In the genomic region with DNA sequence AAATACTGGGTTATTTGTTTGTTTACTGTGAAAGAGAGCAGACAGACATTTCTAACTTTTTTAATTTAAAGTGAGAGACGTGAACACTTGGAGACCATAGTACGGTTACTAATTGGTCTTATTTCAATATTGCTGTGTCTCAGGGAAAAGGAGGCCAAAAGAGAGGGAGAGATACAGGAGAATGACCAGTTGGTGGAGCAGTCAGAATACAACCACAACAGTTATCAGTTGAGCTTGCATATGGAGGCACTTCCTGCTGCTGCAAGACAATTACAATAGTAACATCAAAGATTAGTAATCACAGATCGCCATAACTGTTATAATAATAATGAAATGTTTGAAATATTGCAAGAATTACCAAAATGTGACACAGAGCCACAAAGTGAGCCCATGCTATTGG, we compare ENCODE assay signal across 22 cellular contexts. TPM values are rescaled to one million over a fixed set of nuclear protein-coding genes. Genes with fewer than 3 reads are reported as not detected.
DNase-seq lines count a peak whose midpoint lies in the region; ATAC-seq, FAIRE-seq and TF ChIP-seq lines count a peak whose summit lies in the region.
"Had no signal": no experiment of that assay in that cellular context is flagged by ENCODE, and none has a peak within 500 bp of the region (broad histone marks: within the 10 kb centered on the region; RNA-seq: fewer than 3 reads in every experiment).

No MANE protein-coding gene starts in this region.

- no peak overlapping the region for H3K27ac ChIP-seq in K562 (ENCODE audit: extremely low read depth, low read depth, low read length)
- H3K27ac ChIP-seq in upper lobe of left lung: no peak overlapping the region
- H3K27ac ChIP-seq: epithelial cell of prostate, right atrium auricular region had no signal

- H3K4me2 ChIP-seq in K562 (ENCODE audit: insufficient read depth, low read length): no peak overlapping the region

- TF ChIP-seq RAD21 in K562 (CRISPR knock-in tag; conservative IDR thresholded peaks at IDR 0.05 in 1 of 2, IDR thresholded peaks at IDR 0.05 in 1 of 2): peak; percentile 10 to 74; a peak in 2 of 4 replicates

- peak; percentile 13 for DNase-seq in AG10803 (ENCODE audit: low read depth)
- DNase-seq in NCI-H146 (lab: John Stamatoyannopoulos, UW): peak; percentile 52
- DNase-seq in K562 (ENCODE audit: extremely low read depth in 1 of 4, low spot score in 3 of 4): peak in 1 of 4 experiments; percentile 33
- peak; percentile 14 for DNase-seq in fibroblast of pulmonary artery (ENCODE audit: low read depth)
- no peak for DNase-seq in mesenteric fat pad (ENCODE audit: low spot score)
- DNase-seq in upper lobe of left lung: no peak
- no peak for DNase-seq in SHP77 (lab: John Stamatoyannopoulos, UW)
- DNase-seq: activated CD4-positive, alpha-beta T cell treated with anti-CD3 and anti-CD28 coated beads, Interleukin-2, amount 10 ng/mL, durations not matched to agents 7 days and 5 days; C1 segment of cervical spinal cord; left cardiac atrium; mesenchymal stem cell; naive thymus-derived CD4-positive, alpha-beta T cell; NCI-H1105 treated with DMSO at 0.1 percent for 48 hours; NCI-H2107; NCI-H510A; Right ventricle myocardium superior; T-helper 1 cell had no signal

- H3K9ac ChIP-seq in K562 (ENCODE audit: insufficient read depth in 1 of 2, low read depth in 2 of 2, low read length in 2 of 2): no peak overlapping the region

- H3K27me3 ChIP-seq in K562 (ENCODE audit: control insufficient read depth in 2 of 2, insufficient read depth in 2 of 2, low read length in 2 of 2) (no peaks in the 10 kb centered on the region), upper lobe of left lung (no peaks in the 10 kb centered on the region)
- H3K27me3 ChIP-seq: right atrium auricular region had no signal

- H3K9me1 ChIP-seq in K562 (ENCODE audit: control insufficient read depth, insufficient read depth, low read length): no peaks in the 10 kb centered on the region

- 59% methylated on average over 3 of the region's 3 CpGs for WGBS in K562 (ENCODE audit: insufficient coverage, low coverage, missing lambda C conversion rate)
- 96% methylated on average over 3 of the region's 3 CpGs for WGBS in upper lobe of left lung, 2 donors

- ATAC-seq in K562 (peak; percentile 87), upper lobe of left lung (ENCODE audit: low FRiP score in 2 of 2) (no peak), HG03025 (IDR thresholded peaks at IDR 0.05; ENCODE audit: low FRiP score, unreplicated experiment) (no peak)
- ATAC-seq: activated T-helper 17 cell treated with anti-CD3 and anti-CD28 coated beads, Interleukin-2, amount 50 U/mL, for 72 hours; left cardiac atrium; naive thymus-derived CD4-positive, alpha-beta T cell had no signal

- H3K9me3 ChIP-seq in K562 (replicated peaks; ENCODE audit: control insufficient read depth, insufficient read depth, low read depth, low read length) (peaks cover 5% of the 10 kb centered on the region; the same call in 1 of the 2 replicates), upper lobe of left lung (no peaks in the 10 kb centered on the region)

- TF ChIP-seq EP300 in K562 (IDR thresholded peaks at IDR 0.05; ENCODE audit: low read length): no peak
- no peak for TF ChIP-seq EP300 in upper lobe of left lung (IDR thresholded peaks at IDR 0.05)

- H3K79me2 ChIP-seq in K562 (ENCODE audit: control insufficient read depth, insufficient read depth, low read length): no peaks in the 10 kb centered on the region

- BruUV-seq in K562 (replicated peaks; lab: Mats Ljungman, UMichigan): no TSS peak

- TF ChIP-seq POLR2A in K562 (conservative IDR thresholded peaks at IDR 0.05): no peak
- TF ChIP-seq POLR2A in upper lobe of left lung (IDR thresholded peaks at IDR 0.05): no peak

- no peak overlapping the region for H2AFZ ChIP-seq in K562 (ENCODE audit: low read depth, low read length)

- CTCF ChIA-PET in K562 (lab: Yijun Ruan, JAX; ENCODE audit: low intra/inter-chr PET ratio): no interaction called here

- FAIRE-seq in K562 (lab: Jason Lieb, UNC): peak; percentile 73
- FAIRE-seq: G401.6 had no signal

- intact Hi-C loops in K562 (cut with micrococcal nuclease): loop anchor here (1.0 kb wide), 1 partner anchor 124 kb away; no protein-coding TSS in a partner anchor

- in situ Hi-C loops in K562 (cut with MboI): no loop called here

- no peak overlapping the region for H3K4me3 ChIP-seq in AG10803 (ENCODE audit: low read length)
- no peak overlapping the region for H3K4me3 ChIP-seq in K562
- H3K4me3 ChIP-seq in fibroblast of pulmonary artery (replicated peaks; ENCODE audit: low read depth, low read length): no peak overlapping the region
- H3K4me3 ChIP-seq in upper lobe of left lung: no peak overlapping the region
- H3K4me3 ChIP-seq: right atrium auricular region had no signal

- POLR2A ChIA-PET in K562 (lab: Yijun Ruan, JAX): interaction anchor here (0.7 to 2.8 kb wide), 3 partner anchors 9 to 23 kb away, joined by 3 to 13 read pairs (median 3); no protein-coding TSS in a partner anchor

- no peaks in the 10 kb centered on the region for H4K20me1 ChIP-seq in K562 (replicated peaks; ENCODE audit: control insufficient read depth, insufficient read depth, low read length)

- H3K36me3 ChIP-seq in K562 (ENCODE audit: control insufficient read depth, insufficient read depth, low read length): peaks cover 14% of the 10 kb centered on the region; the same call in 1 of the 3 replicates
- peaks cover 0 to 16% (median 3%) of the 10 kb centered on the region in 4 donors for H3K36me3 ChIP-seq in upper lobe of left lung
- H3K36me3 ChIP-seq: right atrium auricular region had no signal

- H3K4me1 ChIP-seq in K562 (replicated peaks in 1 of 2; ENCODE audit: control insufficient read depth in 2 of 2, insufficient read depth in 2 of 2, low read length in 2 of 2) (no peaks in the 10 kb centered on the region), upper lobe of left lung (no peaks in the 10 kb centered on the region)
- H3K4me1 ChIP-seq: right atrium auricular region had no signal

- peak; percentile 21; the same call in 1 of the 2 replicates for TF ChIP-seq CTCF in AG10803 (conservative IDR thresholded peaks at IDR 0.05; ENCODE audit: low read length)
- peak; percentile 8 to 39 (median 21); a peak in 2 of 6 replicates for TF ChIP-seq CTCF in K562 (IDR thresholded peaks at IDR 0.05 in 2 of 3, conservative IDR thresholded peaks at IDR 0.05 in 1 of 3; ENCODE audit: insufficient read depth in 2 of 3, low read depth in 1 of 3, low read length in 3 of 3)
- TF ChIP-seq CTCF in fibroblast of pulmonary artery (IDR thresholded peaks at IDR 0.05; ENCODE audit: low read length, missing control alignments): no peak
- no peak for TF ChIP-seq CTCF in upper lobe of left lung (IDR thresholded peaks at IDR 0.05)

TF ChIP-seq in K562, 482 proteins besides CTCF, POLR2A, EP300 and RAD21 (continues in another document):
- TF ChIP-seq CAMTA2 (CRISPR knock-in tag; conservative IDR thresholded peaks at IDR 0.05) (no peak), SRSF7 (optimal IDR thresholded peaks at IDR 0.05; ENCODE audit: low read depth, low read length) (no peak), E2F1 (CRISPR knock-in tag; IDR thresholded peaks at IDR 0.05) (no peak), DNMT1 (IDR thresholded peaks at IDR 0.05) (no peak), KAT7 (CRISPR knock-in tag; IDR thresholded peaks at IDR 0.05; ENCODE audit: borderline replicate concordance) (no peak)

RNA-seq across cellular contexts. Expression of gene TWSG1, which starts 58.2 kb away (rescaled TPM):
- total RNA-seq in K562 (2011; cell fraction: chromatin; rRNA removed; ENCODE audit: low replicate concordance): 26.0 and 36.6 TPM in 2 replicates
- total RNA-seq in K562 (2011; cell fraction: nucleolus; rRNA removed): 21.5 and 28.8 TPM in 2 replicates
- total RNA-seq in K562 (2011; cell fraction: nucleoplasm; rRNA removed): 34.2 and 50.5 TPM in 2 replicates
- total RNA-seq in K562 (2014; rRNA removed) (17.9 and 22.5 TPM in 2 replicates), K562 (2014; rRNA removed; fragmentation: Illumina TruSeq; extraction: Trizol) (30.5 and 33.3 TPM in 2 replicates), K562 (2015; rRNA removed; fragmentation: Illumina TruSeq; extraction: Trizol) (27.0 and 31.4 TPM in 2 replicates), K562 (2021) (26.2 and 29.1 TPM in 2 replicates), mesenteric fat pad (20.4 TPM), upper lobe of left lung (10 to 100 TPM in 5 of 6 donors, 1 to 10 TPM in 1; 7.3 to 37.0 (median 29.4) TPM)
- polyA plus RNA-seq in K562 (2011; rRNA removed) (37.2 and 43.3 TPM in 2 replicates), K562 (2014; fragmentation: Illumina TruSeq; extraction: Trizol) (21.3 and 25.1 TPM in 2 replicates), K562 (2014; fragmentation: Nextera tagmentation; extraction: Ambion mirVana) (10 to 100 TPM; 10.4 to 11.3 TPM), K562 (2014; rRNA removed) (16.6 TPM in 2 replicates)
- 20.1 and 40.3 TPM in 2 replicates for polyA plus RNA-seq in K562 (2011; cell fraction: cytosol; rRNA removed)
- polyA plus RNA-seq in K562 (2011; cell fraction: nucleus; rRNA removed): 11.0 and 18.5 TPM in 2 replicates
- polyA plus RNA-seq in K562 (2012): 34.6 and 37.6 TPM in 2 replicates
- 78.2 and 99.4 TPM in 2 replicates for polyA minus RNA-seq in K562 (2011; rRNA and poly(A)+ RNA removed)
- 30.4 and 37.3 TPM in 2 replicates for polyA minus RNA-seq in K562 (2011; cell fraction: cytosol; rRNA and poly(A)+ RNA removed)
- polyA minus RNA-seq in K562 (2011; cell fraction: nucleus; rRNA and poly(A)+ RNA removed): 6.6 and 15.6 TPM in 2 replicates

Comparison
In these comparisons a context has a peak if more than half of its experiments do, and no peak if none do; other contexts are left out.
1. DNase-seq: peak in AG10803 (single experiment), NCI-H146 (single experiment) and fibroblast of pulmonary artery (single experiment); none in mesenteric fat pad (single experiment), upper lobe of left lung (0 of 2) and SHP77 (0 of 2).
2. CTCF ChIP-seq: peak in AG10803 (single experiment) and K562 (3 of 3); none in fibroblast of pulmonary artery (single experiment) and upper lobe of left lung (0 of 6).